8 cellular contexts compared by ENCODE assay signal in the genomic region with DNA sequence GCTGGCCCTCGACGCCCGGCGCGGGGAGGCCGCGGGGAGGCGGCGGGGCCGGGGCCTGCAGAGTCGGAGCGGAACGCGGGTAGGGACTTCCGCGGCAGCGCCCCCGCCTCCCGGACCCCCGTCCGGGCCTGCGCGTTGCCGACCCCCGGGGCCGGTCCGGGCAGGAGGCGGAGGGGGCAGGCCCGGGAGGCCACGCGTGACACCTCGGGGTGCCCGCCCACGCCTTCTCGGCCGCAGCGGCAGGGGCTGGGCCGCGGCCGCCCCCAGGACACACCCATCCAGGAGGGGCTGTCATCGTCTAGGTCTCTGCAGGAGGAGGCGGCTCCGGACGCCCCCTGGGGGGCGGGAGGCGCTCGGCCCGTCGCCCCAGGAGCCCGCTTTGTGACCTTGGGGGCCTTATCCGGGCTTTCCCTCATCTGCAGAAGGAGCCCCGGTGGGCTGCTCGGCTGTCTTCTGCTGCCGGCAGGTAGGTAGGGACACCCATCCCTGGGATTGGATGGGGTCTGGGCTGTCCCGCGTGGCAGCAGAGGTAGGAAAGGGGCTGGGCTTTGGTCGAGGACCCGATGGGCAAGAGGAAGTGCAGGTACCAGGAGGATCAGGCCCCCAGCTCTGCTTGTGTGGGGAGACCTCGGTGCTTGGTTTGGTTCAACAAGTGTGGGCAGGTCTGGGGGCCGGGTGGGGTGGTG. TPM values are rescaled to one million over a fixed set of nuclear protein-coding genes. Genes with fewer than 3 reads are reported as not detected.
DNase-seq lines count a peak whose midpoint lies in the region; ATAC-seq and TF ChIP-seq lines count a peak whose summit lies in the region.

No MANE protein-coding gene starts in this region.

- H2BK5ac ChIP-seq in H9 (ENCODE audit: insufficient read length, low read length): no peak overlapping the region

- H3K4me1 Mint-ChIP-seq in H9 (peaks cover 18 to 20% of the 10 kb centered on the region in 2 experiments), naive B cell (peaks cover 32 to 58% (median 32%) of the 10 kb centered on the region in 3 donors)
- peaks cover 28 to 32% of the 10 kb centered on the region in 2 donors for H3K4me1 Mint-ChIP-seq in effector memory CD8-positive, alpha-beta T cell (ENCODE audit: low read depth in 2 of 2)
- H3K4me1 Mint-ChIP-seq in stimulated activated naive CD8-positive, alpha-beta T cell treated with anti-CD3 and anti-CD28 coated beads, Interleukin-15, amount 100 ng/mL, for 72 hours: peaks cover 48% of the 10 kb centered on the region

- H3K27me3 Mint-ChIP-seq in H9 (ENCODE audit: low read depth) (no peaks in the 10 kb centered on the region), naive B cell (no peaks in the 10 kb centered on the region)
- H3K27me3 Mint-ChIP-seq in effector memory CD8-positive, alpha-beta T cell: no peaks in the 10 kb centered on the region
- no peaks in the 10 kb centered on the region for H3K27me3 Mint-ChIP-seq in stimulated activated naive CD8-positive, alpha-beta T cell treated with anti-CD3 and anti-CD28 coated beads, Interleukin-15, amount 100 ng/mL, for 72 hours

- no peak overlapping the region for H3K4ac ChIP-seq in H9 (ENCODE audit: low read depth, low read length)

- H2AK5ac ChIP-seq in H9 (ENCODE audit: insufficient read length, low read length): no peak overlapping the region

- WGBS in H9 (ENCODE audit: extremely low coverage, insufficient read length, low lambda C conversion rate): no CpG with 5 or more reads among the region's 60 CpGs

- no peaks in the 10 kb centered on the region for H4K20me1 ChIP-seq in H9 (ENCODE audit: control insufficient read depth, insufficient read depth, insufficient read length)

- H3K27ac ChIP-seq in H9 (ENCODE audit: insufficient read length, low read depth, low read length): no peak overlapping the region

- H3K9me3 ChIP-seq in H9 (ENCODE audit: control insufficient read depth, low read depth, low read length): no peaks in the 10 kb centered on the region

- no peak overlapping the region for H4K91ac ChIP-seq in H9 (ENCODE audit: insufficient read length, low read depth, low read length)

- H3K9ac ChIP-seq in H9 (ENCODE audit: extremely low read depth, insufficient read length, low read length): no peak overlapping the region

- H3K4me3 Mint-ChIP-seq in H9 (peak overlapping the region; percentile 71 to 83), naive B cell (peak overlapping the region; percentile 79 to 93 (median 88))
- H3K4me3 Mint-ChIP-seq in effector memory CD8-positive, alpha-beta T cell: peak overlapping the region; percentile 84 to 90
- H3K4me3 Mint-ChIP-seq in stimulated activated naive CD8-positive, alpha-beta T cell treated with anti-CD3 and anti-CD28 coated beads, Interleukin-15, amount 100 ng/mL, for 72 hours: peak overlapping the region; percentile 93 to 97

- DNase-seq in NCI-H1417 (lab: John Stamatoyannopoulos, UW): peak in 2 of 3 experiments; percentile 59 to 60
- DNase-seq in NCI-H1417 treated with DMSO at 0.1 percent for 48 hours (lab: John Stamatoyannopoulos, UW): no peak
- peak; percentile 50 for DNase-seq in H9
- peak; percentile 38 for DNase-seq in LoVo (ENCODE audit: low spot score)
- DNase-seq in activated CD4-positive, alpha-beta T cell treated with anti-CD3 and anti-CD28 coated beads, Interleukin-2, amount 50 U/mL, for 1 hour: peak; percentile 31
- peak; percentile 51 to 61 (median 55) for DNase-seq in effector memory CD8-positive, alpha-beta T cell
- peak; percentile 82 for DNase-seq in naive B cell
- DNase-seq in stimulated activated naive CD8-positive, alpha-beta T cell treated with anti-CD3 and anti-CD28 coated beads, Interleukin-15, amount 100 ng/mL, for 72 hours: peak; percentile 78 to 80

- no peak overlapping the region for H3K14ac ChIP-seq in H9 (ENCODE audit: insufficient read depth, low read length)

- no peak overlapping the region for H2BK15ac ChIP-seq in H9 (ENCODE audit: low read depth, low read length)

- H3K27ac Mint-ChIP-seq in H9: peak overlapping the region in 1 of 3 experiments; percentile 68; a peak in 1 of 7 replicates
- peak overlapping the region; percentile 90 to 94 for H3K27ac Mint-ChIP-seq in effector memory CD8-positive, alpha-beta T cell
- H3K27ac Mint-ChIP-seq in naive B cell: peak overlapping the region; percentile 33 to 94 (median 90)
- peak overlapping the region; percentile 43 to 84 for H3K27ac Mint-ChIP-seq in stimulated activated naive CD8-positive, alpha-beta T cell treated with anti-CD3 and anti-CD28 coated beads, Interleukin-15, amount 100 ng/mL, for 72 hours

- no peak overlapping the region for H3K56ac ChIP-seq in H9 (ENCODE audit: insufficient read length, low read depth, low read length)

- H3K4me1 ChIP-seq in H9 (ENCODE audit: insufficient read depth, low read length): no peaks in the 10 kb centered on the region; the same call in 1 of the 2 replicates

- no peak overlapping the region for H3K23ac ChIP-seq in H9 (ENCODE audit: insufficient read length, low read depth, low read length)

- H3K36me3 Mint-ChIP-seq in H9 (ENCODE audit: insufficient read depth in 1 of 3, low read depth in 3 of 3) (peaks cover 4 to 24% (median 14%) of the 10 kb centered on the region in 3 experiments; a peak in 5 of 7 replicates), naive B cell (peaks cover 0 to 24% of the 10 kb centered on the region in 2 donors)
- peaks cover 11% of the 10 kb centered on the region for H3K36me3 Mint-ChIP-seq in effector memory CD8-positive, alpha-beta T cell (ENCODE audit: insufficient read depth)

- H3K18ac ChIP-seq in H9 (ENCODE audit: insufficient read length, low read depth, low read length): no peak overlapping the region

- H2AFZ ChIP-seq in H9 (ENCODE audit: low read length): no peak overlapping the region

- H3K9me3 Mint-ChIP-seq in H9 (no peaks in the 10 kb centered on the region; a peak in 1 of 5 replicates), naive B cell (no peaks in the 10 kb centered on the region)
- H3K9me3 Mint-ChIP-seq in effector memory CD8-positive, alpha-beta T cell: no peaks in the 10 kb centered on the region
- peaks cover 0 to 9% of the 10 kb centered on the region in 2 donors for H3K9me3 Mint-ChIP-seq in stimulated activated naive CD8-positive, alpha-beta T cell treated with anti-CD3 and anti-CD28 coated beads, Interleukin-15, amount 100 ng/mL, for 72 hours

- no peak overlapping the region for H2BK20ac ChIP-seq in H9 (ENCODE audit: low read depth, low read length, poor library complexity, severe bottlenecking)

- H2BK12ac ChIP-seq in H9 (ENCODE audit: insufficient read length, low read depth, low read length): no peak overlapping the region

- peak; percentile 78 for ATAC-seq in effector memory CD8-positive, alpha-beta T cell (replicated peaks)
- ATAC-seq in naive B cell (ENCODE audit: low read depth in 2 of 2): peak; percentile 76 to 83
- peak; percentile 87 for ATAC-seq in stimulated activated naive CD8-positive, alpha-beta T cell treated with anti-CD3 and anti-CD28 coated beads, Interleukin-15, amount 100 ng/mL, for 72 hours

- H3K4me2 ChIP-seq in H9 (ENCODE audit: insufficient read depth, insufficient read length, low read length): peak overlapping the region; percentile 57

- no peaks in the 10 kb centered on the region for H3K79me2 ChIP-seq in H9 (ENCODE audit: insufficient read depth, low read length)

- TF ChIP-seq CTCF in H9 (conservative IDR thresholded peaks at IDR 0.05): peak; percentile 45; the same call in 2 of the 3 replicates

- H2BK120ac ChIP-seq in H9 (ENCODE audit: low read depth, low read length, poor library complexity, severe bottlenecking): no peak overlapping the region

- H4K5ac ChIP-seq in H9 (ENCODE audit: insufficient read length, low read depth, low read length): no peak overlapping the region

- no peak overlapping the region for H3T11ph ChIP-seq in H9 (ENCODE audit: low read length)

- H4K8ac ChIP-seq in H9 (replicated peaks; ENCODE audit: insufficient read length, low read depth, low read length): no peak overlapping the region

- H3K79me1 ChIP-seq in H9 (ENCODE audit: insufficient read depth, low read depth, low read length, poor library complexity, severe bottlenecking): no peaks in the 10 kb centered on the region

- H3K27me3 ChIP-seq in H9 (ENCODE audit: insufficient read depth, low read length): no peaks in the 10 kb centered on the region

- peaks cover 10% of the 10 kb centered on the region for H3K23me2 ChIP-seq in H9 (ENCODE audit: insufficient read length, low read depth, low read length, poor library complexity, severe bottlenecking)

RNA-seq across cellular contexts. Expression of a gene that starts 0.6 kb away (rescaled TPM):
- total RNA-seq in H9 (2021): 22.2 and 23.4 TPM in 2 replicates
- 1 to 10 TPM in 5 of 6 donors, under 1 TPM in 1; 0.97 to 5.7 (median 1.8) TPM for polyA plus RNA-seq in naive B cell (ENCODE audit: low read depth in 6 of 6)

RNA-seq across cellular contexts. Expression of a gene that starts 22.3 kb away (rescaled TPM):
- total RNA-seq in H9 (2021): 9.3 and 9.6 TPM in 2 replicates
- polyA plus RNA-seq in naive B cell (ENCODE audit: low read depth in 6 of 6): 1 to 10 TPM; 1.1 to 4.0 (median 1.7) TPM

RNA-seq across cellular contexts. Expression of a gene that starts 47.9 kb away (rescaled TPM):
- total RNA-seq in H9 (2021): 41.9 and 42.9 TPM in 2 replicates
- polyA plus RNA-seq in naive B cell (ENCODE audit: low read depth in 6 of 6): 10 to 100 TPM; 27.1 to 47.7 (median 34.4) TPM
